ENCODE assay signal across 8 cellular contexts in genomic region chrX:18674788-18675735, GRCh38. TPM values are rescaled to one million over a fixed set of nuclear protein-coding genes. Genes with fewer than 3 reads are reported as not detected.
DNase-seq lines count a peak whose midpoint lies in the region; ATAC-seq and TF ChIP-seq lines count a peak whose summit lies in the region.

No MANE protein-coding gene starts in this region.

- H3K4me3 ChIP-seq in SJSA1 (peak overlapping the region; percentile 82), suprapubic skin (peak overlapping the region; percentile 70)

- no peak for TF ChIP-seq EP300 in suprapubic skin (IDR thresholded peaks at IDR 0.05)

- no peak for TF ChIP-seq CTCF in suprapubic skin (IDR thresholded peaks at IDR 0.05)

- CTCF ChIA-PET in activated naive CD4-positive, alpha-beta T cell treated with anti-CD3 and anti-CD28 coated beads for 36 hours (lab: Charles Lee), result no interaction called here

- H3K4me1 Mint-ChIP-seq in activated naive CD4-positive, alpha-beta T cell treated with anti-CD3 and anti-CD28 coated beads for 36 hours (ENCODE audit: low read depth), result peaks cover 8% of the 10 kb centered on the region

- H3K27me3 ChIP-seq in SJSA1 (replicated peaks) (no peaks in the 10 kb centered on the region), suprapubic skin (no peaks in the 10 kb centered on the region)

- H3K27ac ChIP-seq in SJSA1, result peak overlapping the region; percentile 87
- H3K27ac ChIP-seq in suprapubic skin, result peak overlapping the region; percentile 82

- H3K27me3 Mint-ChIP-seq in activated naive CD4-positive, alpha-beta T cell treated with anti-CD3 and anti-CD28 coated beads for 36 hours (ENCODE audit: low read depth), result no peaks in the 10 kb centered on the region

- H3K27ac Mint-ChIP-seq in activated naive CD4-positive, alpha-beta T cell treated with anti-CD3 and anti-CD28 coated beads for 36 hours, result peak overlapping the region; percentile 75

- 14% methylated on average over 42 of the region's 74 CpGs for WGBS in suprapubic skin

- peak; percentile 75 for ATAC-seq in GM21786 (IDR thresholded peaks at IDR 0.05; ENCODE audit: unreplicated experiment)

- no peaks in the 10 kb centered on the region for H3K36me3 ChIP-seq in SJSA1
- H3K36me3 ChIP-seq in suprapubic skin, result no peaks in the 10 kb centered on the region

- peak overlapping the region; percentile 67 for H3K4me3 Mint-ChIP-seq in activated naive CD4-positive, alpha-beta T cell treated with anti-CD3 and anti-CD28 coated beads for 36 hours

- H3K9me3 Mint-ChIP-seq in activated naive CD4-positive, alpha-beta T cell treated with anti-CD3 and anti-CD28 coated beads for 36 hours, result no peaks in the 10 kb centered on the region

- DNase-seq in ELR (ENCODE audit: low read depth) (peak; percentile 69), KG1 (lab: John Stamatoyannopoulos, UW) (peak; percentile 35), SJSA1 (ENCODE audit: low read depth in 1 of 2, low spot score in 2 of 2) (peak; percentile 57 to 86), globus pallidus (ENCODE audit: low spot score) (peak; percentile 80), occipital lobe (lab: John Stamatoyannopoulos, UW) (peak; percentile 50), suprapubic skin (ENCODE audit: low spot score in 2 of 2) (peak; percentile 80 to 82)
- peak; percentile 72 for DNase-seq in activated naive CD4-positive, alpha-beta T cell treated with anti-CD3 and anti-CD28 coated beads for 36 hours

- TF ChIP-seq POLR2A in suprapubic skin (IDR thresholded peaks at IDR 0.05), result no peak

- H3K36me3 Mint-ChIP-seq in activated naive CD4-positive, alpha-beta T cell treated with anti-CD3 and anti-CD28 coated beads for 36 hours (ENCODE audit: low read depth), result no peaks in the 10 kb centered on the region

- H3K9me3 ChIP-seq in SJSA1 (replicated peaks), result no peaks in the 10 kb centered on the region
- H3K9me3 ChIP-seq in suprapubic skin, result no peaks in the 10 kb centered on the region

- H3K4me1 ChIP-seq in SJSA1 (replicated peaks) (peaks cover 4% of the 10 kb centered on the region), suprapubic skin (no peaks in the 10 kb centered on the region)

- intact Hi-C loops in activated naive CD4-positive, alpha-beta T cell treated with anti-CD3 and anti-CD28 coated beads for 36 hours (cut with micrococcal nuclease), result loop anchor here (1.0 to 10.0 kb wide), 5 partner anchors 211 to 940 kb away; partner anchors contain the start of genes CDKL5, PDHA1 and SCML1

RNA-seq across cellular contexts. Expression of gene RS1, which starts 3.2 kb away (rescaled TPM):
- 0.05 TPM in 1 of 2 replicates, not detected in the other for total RNA-seq in SJSA1 (2014; rRNA removed; shearing (Covaris generic))
- not detected for total RNA-seq in activated naive CD4-positive, alpha-beta T cell treated with anti-CD3 and anti-CD28 coated beads for 36 hours
- total RNA-seq in occipital lobe (0.16 TPM), suprapubic skin (not detected)

RNA-seq across cellular contexts. Expression of gene PPEF1, which starts 32.4 kb away (rescaled TPM):
- not detected in 2 replicates for total RNA-seq in SJSA1 (2014; rRNA removed; shearing (Covaris generic))
- total RNA-seq in activated naive CD4-positive, alpha-beta T cell treated with anti-CD3 and anti-CD28 coated beads for 36 hours, result under 1 TPM; 0.30 to 0.60 TPM
- total RNA-seq in occipital lobe (44.5 TPM), suprapubic skin (1 to 10 TPM in 1 of 4 donors, under 1 TPM in 1, not detected in 2; 0.26 to 2.3 TPM)

Comparison
In these comparisons a context has a peak if more than half of its experiments do, and no peak if none do; other contexts are left out.
1. Peak in every context shown above with its lines: DNase-seq, ATAC-seq, H3K4me3 ChIP-seq and H3K27ac ChIP-seq.
2. RNA of gene PPEF1, which starts 32.4 kb away (total RNA-seq): 44.5 TPM in occipital lobe (single experiment); 0.26 to 2.3 TPM in suprapubic skin, 0.30 to 0.60 TPM in activated naive CD4-positive, alpha-beta T cell treated with anti-CD3 and anti-CD28 coated beads for 36 hours and not detected in SJSA1; every median in the first group is over 10 times any median in the second.